ENCODE assay signal across 1 cellular context in genomic region chr17:10754109-10754508, GRCh38.
TF ChIP-seq lines count a peak whose summit lies in the region.

No MANE protein-coding gene starts in this region.

TF ChIP-seq in endothelial cell of umbilical vein, 7 proteins besides CTCF, POLR2A, EP300 and RAD21:
- TF ChIP-seq MAX (IDR thresholded peaks at IDR 0.05; ENCODE audit: insufficient read depth, insufficient read length) (no peak), FOS (IDR thresholded peaks at IDR 0.05; ENCODE audit: borderline replicate concordance, insufficient read depth, low read length) (no peak)
